ENCODE assay signal across 8 cellular contexts in genomic region chr5:173144200-173145176, GRCh38. TPM values are rescaled to one million over a fixed set of nuclear protein-coding genes. Genes with fewer than 3 reads are reported as not detected.
DNase-seq lines count a peak whose midpoint lies in the region; ATAC-seq and TF ChIP-seq lines count a peak whose summit lies in the region.

Gene BNIP1, plus strand, starts transcription at chr5:173144531. Its CDS starts 15 bp downstream, at chr5:173144546.

- peaks cover 15 to 34% of the 10 kb centered on the region in 2 donors for H3K36me3 Mint-ChIP-seq in CD4-positive, alpha-beta memory T cell
- peaks cover 8% of the 10 kb centered on the region for H3K36me3 Mint-ChIP-seq in activated CD4-positive, alpha-beta memory T cell treated with anti-CD3 and anti-CD28 coated beads for 36 hours

- peaks cover 7% of the 10 kb centered on the region for H3K36me3 ChIP-seq in CD4-positive, alpha-beta memory T cell (ENCODE audit: insufficient read depth, low read length)
- peaks cover 2 to 21% (median 10%) of the 10 kb centered on the region in 4 donors for H3K36me3 ChIP-seq in liver (ENCODE audit: control insufficient read depth in 4 of 4, insufficient read depth in 3 of 4, low read depth in 1 of 4, low read length in 3 of 4)

- H3K27ac Mint-ChIP-seq in CD4-positive, alpha-beta memory T cell, result peak within 1 kb of the TSS; percentile 99 to 100 (median 99)
- peak within 1 kb of the TSS; percentile 97 for H3K27ac Mint-ChIP-seq in activated CD4-positive, alpha-beta memory T cell treated with anti-CD3 and anti-CD28 coated beads for 36 hours

- no peaks in the 10 kb centered on the region for H3K27me3 Mint-ChIP-seq in CD4-positive, alpha-beta memory T cell
- no peaks in the 10 kb centered on the region for H3K27me3 Mint-ChIP-seq in activated CD4-positive, alpha-beta memory T cell treated with anti-CD3 and anti-CD28 coated beads for 36 hours

- peaks cover 8 to 19% (median 11%) of the 10 kb centered on the region in 4 donors for H3K4me1 Mint-ChIP-seq in CD4-positive, alpha-beta memory T cell
- peaks cover 9% of the 10 kb centered on the region for H3K4me1 Mint-ChIP-seq in activated CD4-positive, alpha-beta memory T cell treated with anti-CD3 and anti-CD28 coated beads for 36 hours (ENCODE audit: low read depth)

- H3K9me3 Mint-ChIP-seq in CD4-positive, alpha-beta memory T cell, result peaks cover 0 to 4% (median 0%) of the 10 kb centered on the region in 8 donors
- H3K9me3 Mint-ChIP-seq in activated CD4-positive, alpha-beta memory T cell treated with anti-CD3 and anti-CD28 coated beads for 36 hours, result no peaks in the 10 kb centered on the region

- no peaks in the 10 kb centered on the region for H3K9me3 ChIP-seq in CD4-positive, alpha-beta memory T cell (ENCODE audit: control insufficient read depth in 1 of 2, low read length in 2 of 2)
- no peaks in the 10 kb centered on the region for H3K9me3 ChIP-seq in liver (ENCODE audit: control insufficient read depth in 4 of 4, low read length in 3 of 4)

- H3K4me3 Mint-ChIP-seq in CD4-positive, alpha-beta memory T cell, result peak within 1 kb of the TSS; percentile 97 to 99 (median 98)
- peak within 1 kb of the TSS; percentile 99 for H3K4me3 Mint-ChIP-seq in activated CD4-positive, alpha-beta memory T cell treated with anti-CD3 and anti-CD28 coated beads for 36 hours

- TF ChIP-seq RAD21 in liver (IDR thresholded peaks at IDR 0.05), result peak; percentile 73 to 80

- DNase-seq in CD4-positive, alpha-beta memory T cell, result peak; percentile 95 to 98 (median 95)
- DNase-seq in HK-2 (ENCODE audit: unreplicated experiment) (peak; percentile 91), NCI-H82 treated with DMSO at 0.1 percent for 48 hours (lab: John Stamatoyannopoulos, UW; ENCODE audit: unreplicated experiment) (peak; percentile 61), dorsolateral prefrontal cortex (peak; percentile 86 to 97 (median 90))
- DNase-seq in activated CD4-positive, alpha-beta memory T cell treated with anti-CD3 and anti-CD28 coated beads for 36 hours, result peak; percentile 98
- DNase-seq in stimulated activated CD4-positive, alpha-beta T cell treated with anti-CD3 and anti-CD28 coated beads, Interleukin-4, amount 100 ng/mL, for 24 hours, result peak; percentile 98

- no peaks in the 10 kb centered on the region for H3K27me3 ChIP-seq in CD4-positive, alpha-beta memory T cell (ENCODE audit: insufficient read depth, low read length)
- H3K27me3 ChIP-seq in dorsolateral prefrontal cortex (no peaks in the 10 kb centered on the region), liver (ENCODE audit: control insufficient read depth in 4 of 4, insufficient read depth in 4 of 4, low read length in 3 of 4) (no peaks in the 10 kb centered on the region)

- H3K4me3 ChIP-seq in CD4-positive, alpha-beta memory T cell (ENCODE audit: low read length in 2 of 2), result peak within 1 kb of the TSS; percentile 80 to 100
- peak within 1 kb of the TSS; percentile 63 to 99 (median 94) for H3K4me3 ChIP-seq in dorsolateral prefrontal cortex
- peak within 1 kb of the TSS; percentile 87 to 99 (median 94) for H3K4me3 ChIP-seq in liver (ENCODE audit: low read depth in 1 of 3, low read length in 3 of 3)

- CTCF ChIA-PET in CD4-positive, alpha-beta memory T cell (lab: Charles Lee; ENCODE audit: partially characterized antibody), result interaction anchor here (0.8 to 3.3 kb wide), 17 partner anchors 9 to 428 kb away, joined by 3 to 29 read pairs (median 4); partner anchors contain the start of genes ATP6V0E1 and RPL26L1
- CTCF ChIA-PET in activated CD4-positive, alpha-beta memory T cell treated with anti-CD3 and anti-CD28 coated beads for 36 hours (lab: Charles Lee), result interaction anchor here (0.7 to 2.6 kb wide), 18 partner anchors 9 to 185 kb away, joined by 3 to 30 read pairs (median 4); partner anchors contain the start of genes ATP6V0E1 and RPL26L1

- H3K27ac ChIP-seq in CD4-positive, alpha-beta memory T cell (ENCODE audit: low read depth, low read length), result peak within 1 kb of the TSS; percentile 94
- peak within 1 kb of the TSS in 58 of 59 donors; percentile 36 to 96 (median 85) for H3K27ac ChIP-seq in dorsolateral prefrontal cortex
- H3K27ac ChIP-seq in liver (ENCODE audit: low read depth in 1 of 2, low read length in 2 of 2), result peak within 1 kb of the TSS; percentile 94 to 96

- intact Hi-C loops in CD4-positive, alpha-beta memory T cell (cut with micrococcal nuclease), result loop anchor here (1.0 to 10.0 kb wide), 6 partner anchors 87 to 432 kb away; partner anchors contain the start of genes DUSP1 and RPL26L1
- intact Hi-C loops in activated CD4-positive, alpha-beta memory T cell treated with anti-CD3 and anti-CD28 coated beads for 36 hours (cut with micrococcal nuclease), result loop anchor here (1.0 to 10.0 kb wide), 10 partner anchors 60 to 470 kb away; partner anchors contain the start of genes BOD1, RPL26L1 and STC2
- intact Hi-C loops in dorsolateral prefrontal cortex (cut with DNase I), result loop anchor here (1.0 to 10.0 kb wide), 7 partner anchors 88 to 432 kb away; partner anchors contain the start of genes ATP6V0E1 (in 1 of the 2) and CREBRF (in 1 of the 2)

- WGBS in liver, result under 1% methylated on average over 48 of the region's 48 CpGs

- TF ChIP-seq CTCF in dorsolateral prefrontal cortex (IDR thresholded peaks at IDR 0.05 in 54 of 56, conservative IDR thresholded peaks at IDR 0.05 in 2 of 56; ENCODE audit: low read depth in 1 of 56, partially characterized antibody in 56 of 56) (peak; percentile 82 to 100 (median 96)), liver (IDR thresholded peaks at IDR 0.05; ENCODE audit: low read depth, low read length, missing input control) (peak; percentile 92)

- peak within 1 kb of the TSS; percentile 84 to 90 for H3K9ac ChIP-seq in liver (ENCODE audit: low read depth in 1 of 2, low read length in 2 of 2)

- peaks cover 9% of the 10 kb centered on the region for H3K4me1 ChIP-seq in CD4-positive, alpha-beta memory T cell (ENCODE audit: insufficient read depth, low read length)
- peaks cover 3 to 8% (median 4%) of the 10 kb centered on the region in 4 donors for H3K4me1 ChIP-seq in liver (ENCODE audit: control insufficient read depth in 4 of 4, insufficient read depth in 4 of 4, low read length in 3 of 4)

- POLR2A ChIA-PET in CD4-positive, alpha-beta memory T cell (lab: Charles Lee; ENCODE audit: partially characterized antibody), result interaction anchor here (0.6 to 2.4 kb wide), 13 partner anchors 9 to 1756 kb away, joined by 3 to 28 read pairs (median 4); partner anchors contain the start of genes ATP6V0E1, DUSP1 and RPL26L1
- POLR2A ChIA-PET in activated CD4-positive, alpha-beta memory T cell treated with anti-CD3 and anti-CD28 coated beads for 36 hours (lab: Charles Lee), result interaction anchor here (0.6 to 1.3 kb wide), 7 partner anchors 8 to 373 kb away, joined by 3 to 16 read pairs (median 3); partner anchors contain the start of genes ATP6V0E1 and DUSP1

- peak; percentile 94 for ATAC-seq in GM19452 (IDR thresholded peaks at IDR 0.05; ENCODE audit: unreplicated experiment)

TF ChIP-seq in liver, 16 proteins besides CTCF, POLR2A, EP300 and RAD21 (continues in another document):
- TF ChIP-seq JUND (IDR thresholded peaks at IDR 0.05) (no peak), FOXA1 (IDR thresholded peaks at IDR 0.05) (no peak), YY1 (IDR thresholded peaks at IDR 0.05) (peak; percentile 99), EGR1 (IDR thresholded peaks at IDR 0.05; ENCODE audit: low read depth in 2 of 2) (no peak), FOXA2 (IDR thresholded peaks at IDR 0.05) (peak; percentile 12), NR2F2 (IDR thresholded peaks at IDR 0.05) (peak; percentile 70), REST (IDR thresholded peaks at IDR 0.05) (peak; percentile 65)
- TF ChIP-seq, protein P1, sequence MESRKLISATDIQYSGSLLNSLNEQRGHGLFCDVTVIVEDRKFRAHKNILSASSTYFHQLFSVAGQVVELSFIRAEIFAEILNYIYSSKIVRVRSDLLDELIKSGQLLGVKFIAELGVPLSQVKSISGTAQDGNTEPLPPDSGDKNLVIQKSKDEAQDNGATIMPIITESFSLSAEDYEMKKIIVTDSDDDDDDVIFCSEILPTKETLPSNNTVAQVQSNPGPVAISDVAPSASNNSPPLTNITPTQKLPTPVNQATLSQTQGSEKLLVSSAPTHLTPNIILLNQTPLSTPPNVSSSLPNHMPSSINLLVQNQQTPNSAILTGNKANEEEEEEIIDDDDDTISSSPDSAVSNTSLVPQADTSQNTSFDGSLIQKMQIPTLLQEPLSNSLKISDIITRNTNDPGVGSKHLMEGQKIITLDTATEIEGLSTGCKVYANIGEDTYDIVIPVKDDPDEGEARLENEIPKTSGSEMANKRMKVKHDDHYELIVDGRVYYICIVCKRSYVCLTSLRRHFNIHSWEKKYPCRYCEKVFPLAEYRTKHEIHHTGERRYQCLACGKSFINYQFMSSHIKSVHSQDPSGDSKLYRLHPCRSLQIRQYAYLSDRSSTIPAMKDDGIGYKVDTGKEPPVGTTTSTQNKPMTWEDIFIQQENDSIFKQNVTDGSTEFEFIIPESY (IDR thresholded peaks at IDR 0.05), result peak; percentile 96

RNA-seq across cellular contexts. Expression of gene BNIP1, which starts in this region (rescaled TPM):
- total RNA-seq in CD4-positive, alpha-beta memory T cell, result 1 to 10 TPM; 7.1 to 7.7 TPM
- polyA plus RNA-seq in CD4-positive, alpha-beta memory T cell, result 10 to 100 TPM; 13.5 to 29.9 TPM
- total RNA-seq in activated CD4-positive, alpha-beta memory T cell treated with anti-CD3 and anti-CD28 coated beads for 36 hours, result 10 to 100 TPM; 19.3 to 20.9 TPM
- 10 to 100 TPM in 97 of 120 experiments, 1 to 10 TPM in 23; 6.2 to 18.9 (median 11.5) TPM for total RNA-seq in dorsolateral prefrontal cortex
- 1 to 10 TPM; 5.4 to 6.9 TPM for total RNA-seq in liver
- 1 to 10 TPM; 4.8 to 5.2 TPM for polyA plus RNA-seq in liver

Comparison
In these comparisons a context has a peak if more than half of its experiments do, and no peak if none do; other contexts are left out.
1. Peak in every context shown above with its lines: DNase-seq, ATAC-seq, H3K4me3 ChIP-seq and H3K27ac ChIP-seq.